ENCODE assay signal across 16 cellular contexts in genomic region chr10:125263551-125263950, GRCh38.
DNase-seq lines count a peak whose midpoint lies in the region; ATAC-seq and TF ChIP-seq lines count a peak whose summit lies in the region.
"Had no signal": no experiment of that assay in that cellular context is flagged by ENCODE, and none has a peak within 500 bp of the region (broad histone marks: within the 10 kb centered on the region; RNA-seq: fewer than 3 reads in every experiment).

No MANE protein-coding gene starts in this region.

- WGBS in mammary epithelial cell (ENCODE audit: low coverage, missing lambda C conversion rate) = 8% methylated on average over 7 of the region's 7 CpGs

- H3K79me2 ChIP-seq in mammary epithelial cell (ENCODE audit: insufficient read depth, low read length) (no peaks in the 10 kb centered on the region), neural cell (replicated peaks; ENCODE audit: insufficient read depth, low read length) (no peaks in the 10 kb centered on the region)

- CTCF ChIA-PET in mammary epithelial cell (lab: Charles Lee; ENCODE audit: low non-redundant PET) = no interaction called here

- H3K27ac ChIP-seq in mammary epithelial cell (ENCODE audit: insufficient read depth, low read depth, low read length) (peak overlapping the region; percentile 55), neural cell (ENCODE audit: low read length) (no peak overlapping the region)

- peak overlapping the region; percentile 34 for H2AFZ ChIP-seq in mammary epithelial cell (ENCODE audit: low read depth, low read length)
- H2AFZ ChIP-seq in neural cell (ENCODE audit: low read depth, low read length) = no peak overlapping the region

- no peak overlapping the region for H3K27ac Mint-ChIP-seq in osteocyte (ENCODE audit: unreplicated experiment)
- H3K27ac Mint-ChIP-seq: natural killer cell, T-cell had no signal

- H3K4me3 ChIP-seq in mammary epithelial cell (replicated peaks in 1 of 3; ENCODE audit: insufficient read depth in 1 of 3, low read depth in 2 of 3, low read length in 3 of 3) = no peak overlapping the region
- no peak overlapping the region for H3K4me3 ChIP-seq in neural cell (ENCODE audit: low read length)
- H3K4me3 ChIP-seq: lung had no signal

- no peak for ATAC-seq in GM18858 (IDR thresholded peaks at IDR 0.05; ENCODE audit: unreplicated experiment)
- ATAC-seq: natural killer cell, T-cell had no signal

- dilution Hi-C loops in mammary epithelial cell (cut with HindIII; ENCODE audit: low sequenced_read_pairs) = no loop called here

- TF ChIP-seq CTCF in mammary epithelial cell (conservative IDR thresholded peaks at IDR 0.05 in 1 of 2, IDR thresholded peaks at IDR 0.05 in 1 of 2; ENCODE audit: extremely low read depth in 1 of 2, insufficient read depth in 1 of 2, low read depth in 1 of 2, low read length in 2 of 2) = no peak
- no peak for TF ChIP-seq CTCF in neural cell (IDR thresholded peaks at IDR 0.05; ENCODE audit: poor library complexity, severe bottlenecking)
- TF ChIP-seq CTCF in osteocyte (IDR thresholded peaks at IDR 0.05) = no peak

- no peaks in the 10 kb centered on the region for H3F3A ChIP-seq in neural cell (ENCODE audit: insufficient read depth, low read length, poor library complexity, severe bottlenecking)

- H3K4me3 Mint-ChIP-seq in osteocyte (ENCODE audit: unreplicated experiment) = no peak overlapping the region
- H3K4me3 Mint-ChIP-seq: natural killer cell, T-cell had no signal

- no peaks in the 10 kb centered on the region for H3K4me1 Mint-ChIP-seq in osteocyte (ENCODE audit: unreplicated experiment)
- H3K4me1 Mint-ChIP-seq: natural killer cell, T-cell had no signal

- peaks cover 3% of the 10 kb centered on the region for H3K27me3 Mint-ChIP-seq in osteocyte (ENCODE audit: unreplicated experiment)

- TF ChIP-seq RAD21 in Ishikawa (IDR thresholded peaks at IDR 0.05; ENCODE audit: low read depth) (no peak; the same call in 1 of the 2 replicates), neural cell (conservative IDR thresholded peaks at IDR 0.05) (no peak)

- H3K9me2 ChIP-seq in neural cell (ENCODE audit: insufficient read depth, low read length) = no peaks in the 10 kb centered on the region

- in situ Hi-C loops in mammary epithelial cell (cut with MboI; ENCODE audit: low sequenced_read_pairs in 2 of 2) = no loop called here

- no peaks in the 10 kb centered on the region for H3K36me3 ChIP-seq in mammary epithelial cell (ENCODE audit: insufficient read depth, low read length)
- H3K36me3 ChIP-seq in neural cell (ENCODE audit: insufficient read depth, low read length) = no peaks in the 10 kb centered on the region
- H3K36me3 ChIP-seq: BE2C had no signal

- intact Hi-C loops in mammary epithelial cell (cut with micrococcal nuclease) = loop anchor here (10.0 kb wide), 1 partner anchor 199 kb away; no protein-coding TSS in a partner anchor

- H3K27me3 ChIP-seq in mammary epithelial cell (ENCODE audit: insufficient read depth, low read length) = no peaks in the 10 kb centered on the region
- H3K27me3 ChIP-seq in neural cell (ENCODE audit: insufficient read depth, low read depth, low read length) = no peaks in the 10 kb centered on the region
- H3K27me3 ChIP-seq: BE2C had no signal

- peak overlapping the region; percentile 34 for H3K4me2 ChIP-seq in mammary epithelial cell (ENCODE audit: insufficient read depth, low read depth, low read length)
- H3K4me2 ChIP-seq in neural cell (ENCODE audit: low read length) = no peak overlapping the region

- no peaks in the 10 kb centered on the region for H4K20me1 ChIP-seq in mammary epithelial cell (ENCODE audit: insufficient read depth, low read length)
- no peaks in the 10 kb centered on the region for H4K20me1 ChIP-seq in neural cell (ENCODE audit: insufficient read depth)

- TF ChIP-seq EP300 in Ishikawa (IDR thresholded peaks at IDR 0.05; ENCODE audit: borderline replicate concordance) = peak; percentile 90
- no peak for TF ChIP-seq EP300 in neural cell (conservative IDR thresholded peaks at IDR 0.05; ENCODE audit: poor library complexity, severe bottlenecking)

- H3K36me3 Mint-ChIP-seq in osteocyte (ENCODE audit: unreplicated experiment) = no peaks in the 10 kb centered on the region
- H3K36me3 Mint-ChIP-seq: natural killer cell, T-cell had no signal

- H3K9ac ChIP-seq in mammary epithelial cell (ENCODE audit: insufficient read depth, low read length) = no peak overlapping the region
- H3K9ac ChIP-seq in neural cell (ENCODE audit: low read length) = peak overlapping the region; percentile 6

- TSS peak; percentile 89 for BruUV-seq in mammary epithelial cell (replicated peaks; lab: Mats Ljungman, UMichigan)

- DNase-seq in EH (ENCODE audit: low read depth) (peak; percentile 66), mammary epithelial cell (peak; percentile 86), NCI-H2081 (lab: John Stamatoyannopoulos, UW) (no peak), osteocyte (ENCODE audit: extremely low spot score, unreplicated experiment) (no peak)
- DNase-seq in stimulated activated CD4-positive, alpha-beta T cell treated with anti-CD3 and anti-CD28 coated beads, Interleukin-4, amount 100 ng/mL, for 4 hours = no peak
- DNase-seq: activated effector memory CD4-positive, alpha-beta T cell treated with anti-CD3 and anti-CD28 coated beads, Interleukin-2, amount 50 U/mL, for 16 hours; BE2C; dermis blood vessel endothelial cell; natural killer cell; NCI-H2029; NCI-H524 treated with DMSO at 0.1 percent for 48 hours; T-cell had no signal

- H3K4me1 ChIP-seq in mammary epithelial cell (ENCODE audit: insufficient read depth, low read length) = peaks cover 38% of the 10 kb centered on the region
- H3K4me1 ChIP-seq: BE2C had no signal

- H3K9me3 ChIP-seq in mammary epithelial cell (replicated peaks; ENCODE audit: insufficient read depth, low read length) (no peaks in the 10 kb centered on the region), neural cell (ENCODE audit: low read length) (no peaks in the 10 kb centered on the region)
- H3K9me3 ChIP-seq: BE2C had no signal

- no peaks in the 10 kb centered on the region for H3K9me3 Mint-ChIP-seq in osteocyte (ENCODE audit: unreplicated experiment)
- H3K9me3 Mint-ChIP-seq: natural killer cell had no signal

TF ChIP-seq in Ishikawa, 13 proteins besides CTCF, POLR2A, EP300 and RAD21 (continues in another document):
- TF ChIP-seq TAF1 (IDR thresholded peaks at IDR 0.05; ENCODE audit: low read depth) (no peak), YY1 (IDR thresholded peaks at IDR 0.05; ENCODE audit: low read depth) (peak; percentile 63; the same call in 1 of the 2 replicates), USF1 (IDR thresholded peaks at IDR 0.05) (no peak), EGR1 (IDR thresholded peaks at IDR 0.05) (peak; percentile 53), CREB1 (IDR thresholded peaks at IDR 0.05; ENCODE audit: low read depth) (0 out of 2 replicates have a peak, but pooled peaks have one; percentile 8)

TF ChIP-seq in neural cell, 6 proteins besides CTCF, POLR2A, EP300 and RAD21:
- TF ChIP-seq TAF1 (IDR thresholded peaks at IDR 0.05; ENCODE audit: low read depth) (no peak), EZH2 (IDR thresholded peaks at IDR 0.05; ENCODE audit: borderline replicate concordance, insufficient read depth, low read length, poor library complexity, severe bottlenecking) (no peak), REST (IDR thresholded peaks at IDR 0.05; ENCODE audit: borderline replicate concordance) (no peak), SMC3 (conservative IDR thresholded peaks at IDR 0.05; ENCODE audit: poor library complexity) (no peak), POLR2AphosphoS5 (IDR thresholded peaks at IDR 0.05) (no peak), MXI1 (conservative IDR thresholded peaks at IDR 0.05; ENCODE audit: poor library complexity, severe bottlenecking) (no peak)

Comparison
In these comparisons a context has a peak if more than half of its experiments do, and no peak if none do; other contexts are left out.
1. DNase-seq: peak in EH (single experiment) and mammary epithelial cell (single experiment); none in stimulated activated CD4-positive, alpha-beta T cell treated with anti-CD3 and anti-CD28 coated beads, Interleukin-4, amount 100 ng/mL, for 4 hours (0 of 2), NCI-H2081 (0 of 2) and osteocyte (single experiment).